Comparison of ENCODE assay signal across 10 cellular contexts in genomic region chr9:83986765-83987401, GRCh38. TPM values are rescaled to one million over a fixed set of nuclear protein-coding genes. Genes with fewer than 3 reads are reported as not detected.
A peak's percentile ranks its signal among the peaks of the same experiment; 100 is the strongest.
DNase-seq lines count a peak whose midpoint lies in the region; ATAC-seq and TF ChIP-seq lines count a peak whose summit lies in the region.
"Had no signal": no experiment of that assay in that cellular context is flagged by ENCODE, and none has a peak within 500 bp of the region (broad histone marks: within the 10 kb centered on the region; RNA-seq: fewer than 3 reads in every experiment).

No MANE protein-coding gene starts in this region.

- H3K4me1 ChIP-seq in OCI-LY1 (ENCODE audit: insufficient read depth, low read length, severe bottlenecking) (peaks cover 55% of the 10 kb centered on the region), esophagus muscularis mucosa (peaks cover 10 to 46% (median 39%) of the 10 kb centered on the region in 4 donors), skeletal muscle satellite cell (ENCODE audit: control insufficient read depth, insufficient read depth, low read length) (peaks cover 10% of the 10 kb centered on the region)

- no peak overlapping the region for H2AFZ ChIP-seq in OCI-LY1 (ENCODE audit: low read length)

- H3K9me3 ChIP-seq in OCI-LY1 (ENCODE audit: low read length), result no peaks in the 10 kb centered on the region
- H3K9me3 ChIP-seq in esophagus muscularis mucosa, result no peaks in the 10 kb centered on the region
- H3K9me3 ChIP-seq in skeletal muscle satellite cell (replicated peaks; ENCODE audit: low read length), result no peaks in the 10 kb centered on the region

- H4K20me1 ChIP-seq in OCI-LY1 (ENCODE audit: insufficient read depth, low read length), result no peaks in the 10 kb centered on the region

- no peaks in the 10 kb centered on the region for H3K9me2 ChIP-seq in OCI-LY1 (ENCODE audit: low read depth, low read length)

- TF ChIP-seq CTCF in activated CD8-positive, alpha-beta T cell treated with anti-CD3 and anti-CD28 coated beads for 36 hours (IDR thresholded peaks at IDR 0.05), result no peak
- TF ChIP-seq CTCF in OCI-LY1 (IDR thresholded peaks at IDR 0.05; ENCODE audit: low read length) (no peak), esophagus muscularis mucosa (IDR thresholded peaks at IDR 0.05) (no peak)

- H3K9ac ChIP-seq in OCI-LY1 (ENCODE audit: low read length) (peak overlapping the region; percentile 33; the same call in 1 of the 2 replicates), skeletal muscle satellite cell (ENCODE audit: low read depth, low read length) (no peak overlapping the region)

- intact Hi-C loops in activated CD8-positive, alpha-beta T cell treated with anti-CD3 and anti-CD28 coated beads for 36 hours (cut with micrococcal nuclease), result no loop called here
- intact Hi-C loops in esophagus muscularis mucosa (cut with DNase I), result no loop called here

- no peaks in the 10 kb centered on the region for H3K9me3 Mint-ChIP-seq in activated CD8-positive, alpha-beta T cell treated with anti-CD3 and anti-CD28 coated beads for 36 hours
- no peaks in the 10 kb centered on the region for H3K9me3 Mint-ChIP-seq in activated CD8-positive, alpha-beta T cell treated with anti-CD3 and anti-CD28 coated beads, Interleukin-2, amount 10 ng/mL, durations not matched to agents 7 days and 5 days (ENCODE audit: insufficient read depth)
- H3K9me3 Mint-ChIP-seq: CD4-positive, alpha-beta T cell had no signal

- H3K4me2 ChIP-seq in OCI-LY1 (ENCODE audit: low read length) (peak overlapping the region; percentile 88), skeletal muscle satellite cell (ENCODE audit: low read length) (peak overlapping the region; percentile 58)

- CTCF ChIA-PET in activated CD8-positive, alpha-beta T cell treated with anti-CD3 and anti-CD28 coated beads for 36 hours (lab: Charles Lee), result interaction anchor here (0.8 kb wide), 1 partner anchor 328 kb away, joined by 3 read pairs; no protein-coding TSS in a partner anchor
- CTCF ChIA-PET in activated CD8-positive, alpha-beta T cell treated with anti-CD3 and anti-CD28 coated beads, Interleukin-2, amount 10 ng/mL, durations not matched to agents 7 days and 5 days (lab: Charles Lee), result no interaction called here

- POLR2A ChIA-PET in activated CD8-positive, alpha-beta T cell treated with anti-CD3 and anti-CD28 coated beads for 36 hours (lab: Charles Lee), result interaction anchor here (1.0 kb wide), 1 partner anchor 66 kb away, joined by 3 read pairs; no protein-coding TSS in a partner anchor
- POLR2A ChIA-PET in activated CD8-positive, alpha-beta T cell treated with anti-CD3 and anti-CD28 coated beads, Interleukin-2, amount 10 ng/mL, durations not matched to agents 7 days and 5 days (lab: Charles Lee), result no interaction called here

- ATAC-seq in activated CD8-positive, alpha-beta T cell treated with anti-CD3 and anti-CD28 coated beads for 36 hours, result peak; percentile 49
- ATAC-seq in activated CD8-positive, alpha-beta T cell treated with anti-CD3 and anti-CD28 coated beads, Interleukin-2, amount 10 ng/mL, durations not matched to agents 7 days and 5 days, result no peak

- no peaks in the 10 kb centered on the region for H3K27me3 ChIP-seq in OCI-LY1 (ENCODE audit: insufficient read depth, low read length)
- no peaks in the 10 kb centered on the region for H3K27me3 ChIP-seq in esophagus muscularis mucosa
- no peaks in the 10 kb centered on the region for H3K27me3 ChIP-seq in skeletal muscle satellite cell (ENCODE audit: control insufficient read depth, insufficient read depth, low read length)

- H3F3A ChIP-seq in OCI-LY1 (ENCODE audit: insufficient read depth, low read length), result no peaks in the 10 kb centered on the region

- in situ Hi-C loops in G401 (cut with HindIII; ENCODE audit: low sequenced_read_pairs), result no loop called here

- no peak overlapping the region for H3K27ac Mint-ChIP-seq in activated CD8-positive, alpha-beta T cell treated with anti-CD3 and anti-CD28 coated beads for 36 hours
- H3K27ac Mint-ChIP-seq in activated CD8-positive, alpha-beta T cell treated with anti-CD3 and anti-CD28 coated beads, Interleukin-2, amount 10 ng/mL, durations not matched to agents 7 days and 5 days, result no peak overlapping the region
- H3K27ac Mint-ChIP-seq: CD4-positive, alpha-beta T cell had no signal

- TF ChIP-seq POLR2A in esophagus muscularis mucosa (IDR thresholded peaks at IDR 0.05; ENCODE audit: low read depth), result no peak

- TF ChIP-seq EP300 in esophagus muscularis mucosa (IDR thresholded peaks at IDR 0.05), result no peak

- 53% methylated on average over 11 of the region's 11 CpGs for WGBS in esophagus muscularis mucosa

- H3K4me3 ChIP-seq in OCI-LY1 (ENCODE audit: low read depth, low read length, poor library complexity, severe bottlenecking), result no peak overlapping the region
- peak overlapping the region in 2 of 4 donors; percentile 13 to 23 for H3K4me3 ChIP-seq in esophagus muscularis mucosa
- no peak overlapping the region for H3K4me3 ChIP-seq in skeletal muscle satellite cell (ENCODE audit: low read length)

- H3K79me2 ChIP-seq in OCI-LY1 (ENCODE audit: insufficient read depth, low read length), result peaks cover 89% of the 10 kb centered on the region

- H3K36me3 ChIP-seq in OCI-LY1 (ENCODE audit: insufficient read depth, low read length) (peaks cover 43% of the 10 kb centered on the region), esophagus muscularis mucosa (no peaks in the 10 kb centered on the region), skeletal muscle satellite cell (ENCODE audit: insufficient read depth, low read length) (peaks cover 3% of the 10 kb centered on the region)

- no peaks in the 10 kb centered on the region for H3K27me3 Mint-ChIP-seq in activated CD8-positive, alpha-beta T cell treated with anti-CD3 and anti-CD28 coated beads for 36 hours
- no peaks in the 10 kb centered on the region for H3K27me3 Mint-ChIP-seq in activated CD8-positive, alpha-beta T cell treated with anti-CD3 and anti-CD28 coated beads, Interleukin-2, amount 10 ng/mL, durations not matched to agents 7 days and 5 days (ENCODE audit: low read depth)
- H3K27me3 Mint-ChIP-seq: CD4-positive, alpha-beta T cell had no signal

- H3K4me3 Mint-ChIP-seq in activated CD8-positive, alpha-beta T cell treated with anti-CD3 and anti-CD28 coated beads for 36 hours, result no peak overlapping the region
- no peak overlapping the region for H3K4me3 Mint-ChIP-seq in activated CD8-positive, alpha-beta T cell treated with anti-CD3 and anti-CD28 coated beads, Interleukin-2, amount 10 ng/mL, durations not matched to agents 7 days and 5 days
- H3K4me3 Mint-ChIP-seq: CD4-positive, alpha-beta T cell had no signal

- peaks cover 30% of the 10 kb centered on the region for H3K4me1 Mint-ChIP-seq in activated CD8-positive, alpha-beta T cell treated with anti-CD3 and anti-CD28 coated beads for 36 hours (ENCODE audit: low read depth)
- peaks cover 35% of the 10 kb centered on the region for H3K4me1 Mint-ChIP-seq in activated CD8-positive, alpha-beta T cell treated with anti-CD3 and anti-CD28 coated beads, Interleukin-2, amount 10 ng/mL, durations not matched to agents 7 days and 5 days (ENCODE audit: low read depth)

- H3K36me3 Mint-ChIP-seq in activated CD8-positive, alpha-beta T cell treated with anti-CD3 and anti-CD28 coated beads for 36 hours (ENCODE audit: low read depth), result peaks cover 37% of the 10 kb centered on the region
- peaks cover 44% of the 10 kb centered on the region for H3K36me3 Mint-ChIP-seq in activated CD8-positive, alpha-beta T cell treated with anti-CD3 and anti-CD28 coated beads, Interleukin-2, amount 10 ng/mL, durations not matched to agents 7 days and 5 days (ENCODE audit: low read depth)

- peak; percentile 55 for DNase-seq in activated CD8-positive, alpha-beta T cell treated with anti-CD3 and anti-CD28 coated beads for 36 hours
- no peak for DNase-seq in activated CD8-positive, alpha-beta T cell treated with anti-CD3 and anti-CD28 coated beads, Interleukin-2, amount 10 ng/mL, durations not matched to agents 7 days and 5 days
- DNase-seq in esophagus muscularis mucosa (ENCODE audit: extremely low spot score), result no peak
- DNase-seq in NCI-H187 treated with DMSO at 0.1 percent for 48 hours (lab: John Stamatoyannopoulos, UW), result no peak
- DNase-seq in G401 (ENCODE audit: low spot score), result no peak
- no peak for DNase-seq in DMS153 (lab: John Stamatoyannopoulos, UW)
- DNase-seq: CD4-positive, alpha-beta T cell; NCI-H774 had no signal

- H3K27ac ChIP-seq in OCI-LY1 (ENCODE audit: low read depth, low read length, poor library complexity, severe bottlenecking) (peak overlapping the region; percentile 81), esophagus muscularis mucosa (replicated peaks in 1 of 4) (peak overlapping the region; percentile 72 to 76 (median 73))

RNA-seq across cellular contexts. Expression of gene RMI1, which starts 6.3 kb away (rescaled TPM):
- total RNA-seq in activated CD8-positive, alpha-beta T cell treated with anti-CD3 and anti-CD28 coated beads for 36 hours, result 10 to 100 TPM; 20.1 to 20.6 TPM
- total RNA-seq in activated CD8-positive, alpha-beta T cell treated with anti-CD3 and anti-CD28 coated beads, Interleukin-2, amount 10 ng/mL, durations not matched to agents 7 days and 5 days, result 10 to 100 TPM; 23.3 to 23.6 TPM
- 10 to 100 TPM in 1 of 4 donors, 1 to 10 TPM in 3; 5.3 to 11.6 (median 6.2) TPM for total RNA-seq in esophagus muscularis mucosa
- 9.4 and 11.4 TPM in 2 replicates for total RNA-seq in skeletal muscle satellite cell (2012; rRNA removed)
- total RNA-seq in G401 (2014; rRNA removed; shearing (Covaris generic)), result 19.5 and 19.7 TPM in 2 replicates

RNA-seq across cellular contexts. Expression of gene HNRNPK, which starts 6.9 kb away (rescaled TPM):
- 100 to 1,000 TPM; 761 to 773 TPM for total RNA-seq in activated CD8-positive, alpha-beta T cell treated with anti-CD3 and anti-CD28 coated beads for 36 hours
- 100 to 1,000 TPM; 683 to 726 TPM for total RNA-seq in activated CD8-positive, alpha-beta T cell treated with anti-CD3 and anti-CD28 coated beads, Interleukin-2, amount 10 ng/mL, durations not matched to agents 7 days and 5 days
- 100 to 1,000 TPM; 398 to 596 (median 550) TPM for total RNA-seq in esophagus muscularis mucosa
- total RNA-seq in skeletal muscle satellite cell (2012; rRNA removed), result 440 and 471 TPM in 2 replicates
- total RNA-seq in G401 (2014; rRNA removed; shearing (Covaris generic)), result 1,038 and 1,243 TPM in 2 replicates
